In the genomic region with DNA sequence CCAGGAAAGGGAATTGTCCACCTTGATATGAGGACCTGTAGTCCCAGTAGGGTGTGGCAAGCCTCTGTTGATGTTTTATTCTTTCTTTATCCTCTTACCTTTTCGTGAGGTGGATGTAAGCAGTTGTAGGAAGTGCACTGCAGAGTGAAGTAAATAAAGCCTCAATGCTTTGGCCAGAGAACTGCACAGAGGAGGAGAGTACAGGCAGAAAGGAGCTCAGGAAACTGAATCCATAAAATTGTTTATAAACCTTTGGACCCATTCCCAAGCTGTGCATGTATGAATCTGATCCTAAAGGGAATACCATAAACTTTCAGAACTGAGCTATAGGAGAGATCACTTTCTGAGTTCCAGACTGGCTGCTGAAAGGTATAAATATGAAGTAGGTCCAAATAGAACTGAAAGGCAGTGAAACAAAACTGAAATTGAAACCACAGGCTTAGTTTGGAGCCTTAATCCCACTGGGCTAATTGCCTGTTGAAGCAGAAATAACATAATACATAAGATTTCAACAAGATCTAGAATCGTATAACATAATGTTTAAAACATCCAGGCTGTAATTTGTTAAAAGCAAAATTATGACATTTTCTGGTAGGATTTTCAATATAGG, we compare ENCODE assay signal across 32 cellular contexts. TPM values are rescaled to one million over a fixed set of nuclear protein-coding genes. Genes with fewer than 3 reads are reported as not detected.
"Had no signal": no experiment of that assay in that cellular context is flagged by ENCODE, and none has a peak within 500 bp of the region (broad histone marks: within the 10 kb centered on the region; RNA-seq: fewer than 3 reads in every experiment).

No MANE protein-coding gene starts in this region.

- DNase-seq: activated CD4-positive, alpha-beta memory T cell treated with anti-CD3 and anti-CD28 coated beads, Interleukin-2, amount 10 ng/mL, durations not matched to agents 7 days and 5 days; activated CD4-positive, alpha-beta T cell treated with anti-CD3 and anti-CD28 coated beads for 4 hours; activated CD8-positive, alpha-beta memory T cell treated with anti-CD3 and anti-CD28 coated beads for 24 hours; activated CD8-positive, alpha-beta memory T cell treated with anti-CD3 and anti-CD28 coated beads, Interleukin-2, amount 10 ng/mL, durations not matched to agents 7 days and 5 days; activated CD8-positive, alpha-beta memory T cell treated with anti-CD3 and anti-CD28 coated beads, Interleukin-2, amount 50 U/mL, for 48 hours; activated effector memory CD4-positive, alpha-beta T cell treated with Interleukin-2 at 50 U/mL for 16 hours; activated naive CD4-positive, alpha-beta T cell treated with anti-CD3 and anti-CD28 coated beads, Interleukin-2, amount 10 ng/mL, durations not matched to agents 7 days and 5 days; activated naive CD8-positive, alpha-beta T cell treated with anti-CD3 and anti-CD28 coated beads, Interleukin-2, amount 50 U/mL, for 24 hours; activated T-cell treated with anti-CD3 and anti-CD28 coated beads, Interleukin-2, amount 50 U/mL, for 48 hours; amniotic stem cell; aorta; brain microvascular endothelial cell; central memory CD4-positive, alpha-beta T cell; Karpas-422; KBM-7; NCI-H1048; NCI-H1105 treated with DMSO at 0.1 percent for 48 hours; NCI-H1436; NCI-H1694; NCI-H1930; NCI-H2081 treated with DMSO at 0.1 percent for 48 hours; NCI-H345; NCI-H524 treated with DMSO at 0.1 percent for 48 hours; NK-92 treated with Interleukin-12 subunit alpha and Interleukin-12 subunit beta, amount 100 ng/mL, for 24 hours; SHP77; SJCRH30 had no signal

- ATAC-seq: activated CD4-positive, CD25-positive, alpha-beta regulatory T cell treated with anti-CD3 and anti-CD28 coated beads, Interleukin-2, amount 50 U/mL, for 24 hours; activated CD8-positive, alpha-beta memory T cell treated with anti-CD3 and anti-CD28 coated beads, Interleukin-2, amount 10 ng/mL, durations not matched to agents 7 days and 5 days; activated naive CD8-positive, alpha-beta T cell treated with anti-CD3 and anti-CD28 coated beads, Interleukin-2, amount 50 U/mL, for 24 hours; WTC11 had no signal

- H3K27ac ChIP-seq: brain microvascular endothelial cell, SJCRH30, SK-N-MC had no signal

- H3K4me3 ChIP-seq: SJCRH30, SK-N-MC had no signal

- H3K27me3 ChIP-seq: brain microvascular endothelial cell had no signal

- H3K9me3 Mint-ChIP-seq: activated CD4-positive, alpha-beta memory T cell treated with anti-CD3 and anti-CD28 coated beads, Interleukin-2, amount 10 ng/mL, durations not matched to agents 7 days and 5 days; activated naive CD4-positive, alpha-beta T cell treated with anti-CD3 and anti-CD28 coated beads, Interleukin-2, amount 10 ng/mL, durations not matched to agents 7 days and 5 days had no signal

- H3K27ac Mint-ChIP-seq: activated CD4-positive, alpha-beta memory T cell treated with anti-CD3 and anti-CD28 coated beads, Interleukin-2, amount 10 ng/mL, durations not matched to agents 7 days and 5 days; activated CD8-positive, alpha-beta memory T cell treated with anti-CD3 and anti-CD28 coated beads, Interleukin-2, amount 10 ng/mL, durations not matched to agents 7 days and 5 days; activated naive CD4-positive, alpha-beta T cell treated with anti-CD3 and anti-CD28 coated beads, Interleukin-2, amount 10 ng/mL, durations not matched to agents 7 days and 5 days; activated naive CD8-positive, alpha-beta T cell; activated naive CD8-positive, alpha-beta T cell treated with anti-CD3 and anti-CD28 coated beads, Interleukin-2, amount 50 U/mL, for 24 hours; WTC11 had no signal

- H3K36me3 Mint-ChIP-seq: WTC11 had no signal

- H3K4me1 Mint-ChIP-seq: activated CD4-positive, alpha-beta memory T cell treated with anti-CD3 and anti-CD28 coated beads, Interleukin-2, amount 10 ng/mL, durations not matched to agents 7 days and 5 days; WTC11 had no signal

- H3K4me3 Mint-ChIP-seq: activated CD4-positive, alpha-beta memory T cell treated with anti-CD3 and anti-CD28 coated beads, Interleukin-2, amount 10 ng/mL, durations not matched to agents 7 days and 5 days; activated CD8-positive, alpha-beta memory T cell treated with anti-CD3 and anti-CD28 coated beads, Interleukin-2, amount 10 ng/mL, durations not matched to agents 7 days and 5 days; activated naive CD4-positive, alpha-beta T cell treated with anti-CD3 and anti-CD28 coated beads, Interleukin-2, amount 10 ng/mL, durations not matched to agents 7 days and 5 days; activated naive CD8-positive, alpha-beta T cell; activated naive CD8-positive, alpha-beta T cell treated with anti-CD3 and anti-CD28 coated beads, Interleukin-2, amount 50 U/mL, for 24 hours; WTC11 had no signal

- H3K4me1 ChIP-seq: SJCRH30 had no signal

- H3K9me3 ChIP-seq: SJCRH30 had no signal

- H3K36me3 ChIP-seq: brain microvascular endothelial cell, SJCRH30 had no signal

RNA-seq across cellular contexts. Expression of a gene that starts 17.9 kb away (rescaled TPM):
- total RNA-seq: NCI-H460 had no signal
- polyA plus RNA-seq: aorta had no signal

RNA-seq across cellular contexts. Expression of a gene that starts 32.2 kb away (rescaled TPM):
- total RNA-seq: MCF 10A, SJCRH30, WTC11 had no signal
